16 cellular contexts compared by ENCODE assay signal in genomic region chr1:41363632-41364320, GRCh38. TPM values are rescaled to one million over a fixed set of nuclear protein-coding genes. Genes with fewer than 3 reads are reported as not detected.
DNase-seq lines count a peak whose midpoint lies in the region; ATAC-seq and TF ChIP-seq lines count a peak whose summit lies in the region.
"Had no signal": no experiment of that assay in that cellular context is flagged by ENCODE, and none has a peak within 500 bp of the region (broad histone marks: within the 10 kb centered on the region; RNA-seq: fewer than 3 reads in every experiment).

No MANE protein-coding gene starts in this region.

- intact Hi-C loops in Right ventricle myocardium superior (cut with DNase I): no loop called here
- intact Hi-C loops in heart right ventricle (cut with DNase I): loop anchor here in 5 of 10 donors (1.0 to 10.0 kb wide), 4 partner anchors 17 to 69 kb away; no protein-coding TSS in a partner anchor

- ATAC-seq in Right ventricle myocardium superior (ENCODE audit: poor library complexity) (no peak), heart right ventricle (no peak), naive B cell (ENCODE audit: low read depth in 2 of 2) (no peak), GM21381 (IDR thresholded peaks at IDR 0.05; ENCODE audit: unreplicated experiment) (no peak)
- ATAC-seq: activated CD8-positive, alpha-beta T cell treated with anti-CD3 and anti-CD28 coated beads for 36 hours; activated T-helper 17 cell treated with anti-CD3 and anti-CD28 coated beads, Interleukin-2, amount 50 U/mL, for 72 hours; gastrocnemius medialis had no signal

- H3K27ac Mint-ChIP-seq in naive B cell: peak overlapping the region in 4 of 6 donors; percentile 0 to 59 (median 14)
- H3K27ac Mint-ChIP-seq: activated CD8-positive, alpha-beta T cell treated with anti-CD3 and anti-CD28 coated beads for 36 hours; activated T-helper 17 cell treated with anti-CD3 and anti-CD28 coated beads, Interleukin-2, amount 50 U/mL, for 72 hours had no signal

- H3K9me3 Mint-ChIP-seq in naive B cell: no peaks in the 10 kb centered on the region
- H3K9me3 Mint-ChIP-seq: activated CD8-positive, alpha-beta T cell treated with anti-CD3 and anti-CD28 coated beads for 36 hours; activated T-helper 17 cell treated with anti-CD3 and anti-CD28 coated beads, Interleukin-2, amount 50 U/mL, for 72 hours had no signal

- WGBS in heart right ventricle, 2 donors: 92 to 93% methylated on average over 3 of the region's 3 CpGs

- peaks cover 9 to 51% (median 34%) of the 10 kb centered on the region in 3 donors for H3K27me3 Mint-ChIP-seq in naive B cell

- DNase-seq in Right ventricle myocardium superior: peak; percentile 10
- DNase-seq in heart right ventricle: no peak
- no peak for DNase-seq in WERI-Rb-1
- DNase-seq in naive B cell: no peak
- DNase-seq in foreskin melanocyte: no peak
- no peak for DNase-seq in pons (ENCODE audit: low spot score)
- no peak for DNase-seq in NCI-H526 (lab: John Stamatoyannopoulos, UW)
- DNase-seq: activated CD8-positive, alpha-beta T cell treated with anti-CD3 and anti-CD28 coated beads for 36 hours; gastrocnemius medialis; NCI-H187 treated with DMSO at 0.1 percent for 48 hours; SK-N-SH; small intestine; stimulated activated naive CD4-positive, alpha-beta T cell treated with Interleukin-2 at 50 U/mL for 16 hours had no signal

- H3K9me3 ChIP-seq in heart right ventricle (no peaks in the 10 kb centered on the region), WERI-Rb-1 (ENCODE audit: severe bottlenecking) (no peaks in the 10 kb centered on the region)
- H3K9me3 ChIP-seq: gastrocnemius medialis, SK-N-SH had no signal

- H3K27ac ChIP-seq in heart right ventricle: no peak overlapping the region
- H3K27ac ChIP-seq in WERI-Rb-1: peak overlapping the region; percentile 22; the same call in 1 of the 2 replicates
- H3K27ac ChIP-seq: gastrocnemius medialis had no signal

- peak overlapping the region in 7 of 8 donors; percentile 1 to 85 (median 42) for H3K4me3 Mint-ChIP-seq in naive B cell
- H3K4me3 Mint-ChIP-seq: activated CD8-positive, alpha-beta T cell treated with anti-CD3 and anti-CD28 coated beads for 36 hours had no signal

- peaks cover 31 to 52% (median 33%) of the 10 kb centered on the region in 3 donors for H3K4me1 Mint-ChIP-seq in naive B cell
- H3K4me1 Mint-ChIP-seq: activated T-helper 17 cell treated with anti-CD3 and anti-CD28 coated beads, Interleukin-2, amount 50 U/mL, for 72 hours had no signal

- TF ChIP-seq CTCF in heart right ventricle (IDR thresholded peaks at IDR 0.05) (no peak), WERI-Rb-1 (IDR thresholded peaks at IDR 0.05; ENCODE audit: low read depth, low read length) (no peak)

- H3K4me3 ChIP-seq in heart right ventricle: no peak overlapping the region
- peak overlapping the region; percentile 73 for H3K4me3 ChIP-seq in WERI-Rb-1 (ENCODE audit: low read depth, low read length)
- H3K4me3 ChIP-seq: gastrocnemius medialis, lung had no signal

- no peaks in the 10 kb centered on the region for H3K36me3 Mint-ChIP-seq in naive B cell

- H3K27me3 ChIP-seq in heart right ventricle: peaks cover 0 to 72% (median 28%) of the 10 kb centered on the region in 7 donors
- H3K27me3 ChIP-seq in WERI-Rb-1 (ENCODE audit: insufficient read depth, low read depth, severe bottlenecking): no peaks in the 10 kb centered on the region
- H3K27me3 ChIP-seq: gastrocnemius medialis had no signal

- H3K36me3 ChIP-seq in heart right ventricle (no peaks in the 10 kb centered on the region), WERI-Rb-1 (peaks cover 39% of the 10 kb centered on the region)
- H3K36me3 ChIP-seq: gastrocnemius medialis had no signal

- H3K4me1 ChIP-seq in heart right ventricle: peaks cover 11 to 65% (median 38%) of the 10 kb centered on the region in 9 donors

RNA-seq across cellular contexts. Expression of gene FOXO6, which starts 2.5 kb away (rescaled TPM):
- total RNA-seq in Right ventricle myocardium superior (3.6 TPM), heart right ventricle (1 to 10 TPM in 8 of 10 donors, under 1 TPM in 2; 0.30 to 2.6 (median 1.4) TPM)
- polyA plus RNA-seq in heart right ventricle (under 1 TPM; 0.77 to 0.95 TPM), naive B cell (ENCODE audit: low read depth in 6 of 6) (under 1 TPM in 1 of 6 donors, not detected in 5; 0.21 TPM)
